ENCODE assay signal across 8 cellular contexts in the genomic region with DNA sequence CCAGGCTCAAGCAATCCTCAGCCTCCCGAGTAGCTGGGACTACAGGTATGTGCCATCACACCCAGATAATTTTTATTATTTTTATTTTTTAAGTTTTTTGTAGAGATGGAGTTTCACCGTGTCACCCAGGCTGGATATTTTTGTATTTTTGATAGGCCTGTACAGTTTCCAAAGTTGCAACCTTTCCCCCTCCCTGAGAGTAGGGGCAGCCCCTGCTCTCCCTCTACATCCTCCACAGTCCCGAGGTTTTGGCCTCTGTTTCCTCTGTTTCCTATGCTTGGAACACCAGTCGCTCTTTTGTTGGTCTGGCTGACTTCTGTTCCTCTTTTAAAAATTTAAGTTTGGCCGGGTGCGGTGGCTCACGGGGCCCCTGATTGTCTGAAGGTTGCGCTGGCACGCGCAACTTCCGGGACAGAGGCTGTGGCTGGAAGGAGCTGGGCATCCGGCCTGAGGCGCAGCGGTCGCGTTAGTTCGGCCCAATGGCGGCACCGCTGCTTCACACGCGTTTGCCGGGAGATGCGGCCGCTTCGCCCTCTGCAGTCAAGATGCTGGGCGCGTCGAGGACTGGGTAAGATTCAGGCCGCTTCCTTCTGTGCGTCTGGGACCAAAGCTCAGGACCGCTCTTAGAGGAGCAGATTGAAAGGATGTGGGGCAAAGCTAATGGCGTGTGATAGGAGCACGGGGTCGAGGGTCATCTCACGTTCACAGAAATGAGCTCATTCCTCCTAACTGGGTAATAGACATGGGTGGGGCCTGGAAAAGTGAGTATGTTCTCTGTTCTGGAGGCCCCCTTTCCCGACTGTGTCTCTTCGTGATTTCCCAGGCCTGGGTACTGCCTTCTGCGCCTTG.
A peak's percentile ranks its signal among the peaks of the same experiment; 100 is the strongest.
DNase-seq lines count a peak whose midpoint lies in the region; ATAC-seq and TF ChIP-seq lines count a peak whose summit lies in the region.
"Not testable (repeated sequence)": the region's sequence is repeated elsewhere in the genome, so short reads cannot be mapped to it uniquely, and the experiment has no call there.

No MANE protein-coding gene starts in this region.

- H3K4me3 ChIP-seq in WI38 (ENCODE audit: low read depth, low read length) (peak overlapping the region; percentile 40; the same call in 1 of the 2 replicates), adipocyte (ENCODE audit: low read length) (peak overlapping the region; percentile 80), ovary (peak overlapping the region; percentile 37), subcutaneous abdominal adipose tissue (ENCODE audit: low read depth in 1 of 5, low read length in 5 of 5) (peak overlapping the region; percentile 43 to 72 (median 63))

- H3K4me1 ChIP-seq in adipocyte (ENCODE audit: control insufficient read depth, insufficient read depth, low read length); ovary (ENCODE audit: insufficient read depth); subcutaneous abdominal adipose tissue (ENCODE audit: control insufficient read depth in 5 of 5, insufficient read depth in 5 of 5, low read length in 5 of 5): not testable (repeated sequence)

- DNase-seq in GM04504 (ENCODE audit: low read depth) (peak; percentile 10), HS-5 (ENCODE audit: low read depth) (peak; percentile 11), Right ventricle myocardium superior (peak; percentile 57), ovary (peak; percentile 46 to 66 (median 51))
- DNase-seq in adipocyte (ENCODE audit: low read depth): not testable (repeated sequence)

- H3K36me3 ChIP-seq in adipocyte (ENCODE audit: control insufficient read depth, insufficient read depth, low read length, severe bottlenecking); ovary; subcutaneous abdominal adipose tissue (ENCODE audit: control insufficient read depth in 5 of 5, insufficient read depth in 5 of 5, low read length in 5 of 5): not testable (repeated sequence)

- TF ChIP-seq CTCF in WI38 (IDR thresholded peaks at IDR 0.05; ENCODE audit: low read depth, low read length); ovary (IDR thresholded peaks at IDR 0.05): not testable (repeated sequence)

- intact Hi-C loops in Right ventricle myocardium superior (cut with DNase I); ovary (cut with DNase I): not testable (repeated sequence)

- ATAC-seq in GM21619 (IDR thresholded peaks at IDR 0.05; ENCODE audit: unreplicated experiment): peak; percentile 81
- peak; percentile 98 for ATAC-seq in Right ventricle myocardium superior (ENCODE audit: poor library complexity)

- peak overlapping the region; percentile 80 for H3K9ac ChIP-seq in adipocyte (ENCODE audit: low read length)
- peak overlapping the region in 1 of 5 donors; percentile 64 for H3K9ac ChIP-seq in subcutaneous abdominal adipose tissue (ENCODE audit: low read length in 5 of 5)

- 11 to 15% (median 15%) methylated on average over 34 to 38 of the region's 38 CpGs for WGBS in ovary, 3 donors

- not testable (repeated sequence) for H3K9me3 ChIP-seq in adipocyte (ENCODE audit: control insufficient read depth, low read length); ovary; subcutaneous abdominal adipose tissue (ENCODE audit: control insufficient read depth in 5 of 5, low read length in 5 of 5)

- peak overlapping the region in 1 of 2 donors; percentile 86 for H3K27ac ChIP-seq in ovary
- H3K27ac ChIP-seq in subcutaneous abdominal adipose tissue (ENCODE audit: low read depth, low read length): not testable (repeated sequence)

- not testable (repeated sequence) for H3K27me3 ChIP-seq in adipocyte (replicated peaks; ENCODE audit: control insufficient read depth, insufficient read depth, low read length); ovary; subcutaneous abdominal adipose tissue (ENCODE audit: control insufficient read depth in 5 of 5, insufficient read depth in 4 of 5, low read length in 5 of 5)

- TF ChIP-seq EP300 in ovary (IDR thresholded peaks at IDR 0.05): not testable (repeated sequence)

- peak; percentile 20 for TF ChIP-seq POLR2A in ovary (IDR thresholded peaks at IDR 0.05)
